In the genomic region with DNA sequence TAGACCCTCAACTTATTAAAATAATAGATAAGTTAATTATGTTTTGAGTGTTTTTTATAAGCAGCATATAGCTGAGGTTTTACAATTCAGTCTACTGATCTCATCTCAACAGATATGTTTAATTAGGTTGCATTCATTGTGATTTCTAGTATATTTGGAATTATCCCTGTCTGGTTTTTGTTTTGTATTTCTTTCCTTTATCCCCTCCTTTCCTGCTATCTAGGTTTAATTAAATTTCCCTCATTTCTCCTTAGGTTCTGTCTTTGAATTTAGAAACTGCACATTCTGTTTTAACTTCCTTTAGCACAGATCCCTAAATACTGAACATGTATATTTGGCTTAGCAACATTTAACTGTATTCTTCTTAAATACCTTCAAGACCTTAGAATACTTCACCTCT, we compare ENCODE assay signal across 12 cellular contexts. TPM values are rescaled to one million over a fixed set of nuclear protein-coding genes. Genes with fewer than 3 reads are reported as not detected.
"Had no signal": no experiment of that assay in that cellular context is flagged by ENCODE, and none has a peak within 500 bp of the region (broad histone marks: within the 10 kb centered on the region; RNA-seq: fewer than 3 reads in every experiment).

No MANE protein-coding gene starts in this region.

- H3K27ac ChIP-seq: ascending aorta, gastrocnemius medialis, left ventricle myocardium inferior, SK-N-MC, suprapubic skin, upper lobe of left lung had no signal

- H3K9me3 Mint-ChIP-seq: memory B cell had no signal

- H3K27me3 Mint-ChIP-seq: memory B cell had no signal

- H3K4me1 Mint-ChIP-seq: nephron had no signal

- H3K4me1 ChIP-seq: ascending aorta, upper lobe of left lung had no signal

- ATAC-seq: gastrocnemius medialis; Right ventricle myocardium inferior; stimulated activated naive CD8-positive, alpha-beta T cell treated with anti-CD3 and anti-CD28 coated beads, Interleukin-15, Interleukin-2, amounts not matched to agents 100 U/mL and 50 U/mL, for 24 hours had no signal

- H3K27ac Mint-ChIP-seq: nephron had no signal

- H3K9me3 ChIP-seq: ascending aorta, gastrocnemius medialis, suprapubic skin, upper lobe of left lung had no signal

- DNase-seq: activated CD4-positive, alpha-beta T cell treated with anti-CD3 and anti-CD28 coated beads for 4 hours; gastrocnemius medialis; left ventricle myocardium inferior; stimulated activated CD4-positive, alpha-beta T cell treated with anti-CD3 and anti-CD28 coated beads, Interleukin-12 subunit alpha, Interleukin-12 subunit beta, amount 100 ng/mL, for 4 hours; stimulated activated naive CD8-positive, alpha-beta T cell treated with anti-CD3 and anti-CD28 coated beads, Interleukin-15, Interleukin-2, amounts not matched to agents 100 U/mL and 50 U/mL, for 24 hours; upper lobe of left lung had no signal

- H3K4me3 ChIP-seq: ascending aorta, gastrocnemius medialis, left ventricle myocardium inferior, SK-N-MC, suprapubic skin, upper lobe of left lung had no signal

- H3K27me3 ChIP-seq: ascending aorta, gastrocnemius medialis, suprapubic skin, upper lobe of left lung had no signal

- H3K4me3 Mint-ChIP-seq: memory B cell, nephron had no signal

RNA-seq across cellular contexts. Expression of gene SUMO4, which starts 4.9 kb away (rescaled TPM):
- total RNA-seq: ascending aorta, Right ventricle myocardium inferior had no signal
